ENCODE assay signal across 10 cellular contexts in genomic region chr19:10855879-10856522, GRCh38. TPM values are rescaled to one million over a fixed set of nuclear protein-coding genes. Genes with fewer than 3 reads are reported as not detected.
A peak's percentile ranks its signal among the peaks of the same experiment; 100 is the strongest.
DNase-seq lines count a peak whose midpoint lies in the region; FAIRE-seq and TF ChIP-seq lines count a peak whose summit lies in the region.
"Had no signal": no experiment of that assay in that cellular context is flagged by ENCODE, and none has a peak within 500 bp of the region (broad histone marks: within the 10 kb centered on the region; RNA-seq: fewer than 3 reads in every experiment).

No MANE protein-coding gene starts in this region.

- no peaks in the 10 kb centered on the region for H3K9me2 ChIP-seq in Loucy (replicated peaks; ENCODE audit: low read depth, low read length)

- H3K36me3 Mint-ChIP-seq in chondrocyte (ENCODE audit: low read depth): no peaks in the 10 kb centered on the region
- H3K36me3 Mint-ChIP-seq: CD4-positive, alpha-beta memory T cell; naive thymus-derived CD8-positive, alpha-beta T cell had no signal

- H3K27me3 Mint-ChIP-seq in chondrocyte (ENCODE audit: low read depth): no peaks in the 10 kb centered on the region
- H3K27me3 Mint-ChIP-seq: CD4-positive, alpha-beta memory T cell; naive thymus-derived CD8-positive, alpha-beta T cell had no signal

- H3K27ac Mint-ChIP-seq in chondrocyte (ENCODE audit: unreplicated experiment): no peak overlapping the region
- H3K27ac Mint-ChIP-seq: CD4-positive, alpha-beta memory T cell had no signal

- no peaks in the 10 kb centered on the region for H3F3A ChIP-seq in Loucy (ENCODE audit: low read depth)

- no peak overlapping the region for H3K4me3 Mint-ChIP-seq in chondrocyte (ENCODE audit: unreplicated experiment)
- H3K4me3 Mint-ChIP-seq: CD4-positive, alpha-beta memory T cell; naive thymus-derived CD8-positive, alpha-beta T cell had no signal

- H3K4me3 ChIP-seq in Loucy (ENCODE audit: low read length, poor library complexity, severe bottlenecking): no peak overlapping the region
- H3K4me3 ChIP-seq in parathyroid adenoma (ENCODE audit: low read depth, low read length): no peak overlapping the region

- no peak overlapping the region for H3K27ac ChIP-seq in parathyroid adenoma

- no peaks in the 10 kb centered on the region for H4K20me1 ChIP-seq in Loucy (ENCODE audit: insufficient read depth, low read length, poor library complexity, severe bottlenecking)

- no peaks in the 10 kb centered on the region for H3K36me3 ChIP-seq in Loucy (ENCODE audit: insufficient read depth, low read length)
- H3K36me3 ChIP-seq in parathyroid adenoma (ENCODE audit: control insufficient read depth, insufficient read depth, low read length): no peaks in the 10 kb centered on the region

- no peak for FAIRE-seq in GM19239 (lab: Jason Lieb, UNC)

- H3K4me1 ChIP-seq in Loucy (ENCODE audit: insufficient read depth, low read length, poor library complexity, severe bottlenecking) (no peaks in the 10 kb centered on the region), parathyroid adenoma (no peaks in the 10 kb centered on the region)

- DNase-seq in NCI-H748 (lab: John Stamatoyannopoulos, UW; ENCODE audit: unreplicated experiment) (peak; percentile 16), NCI-H748 treated with DMSO at 0.1 percent for 48 hours (lab: John Stamatoyannopoulos, UW) (no peak), chondrocyte (ENCODE audit: low spot score) (no peak), COLO829 (ENCODE audit: low spot score) (no peak), GM19239 (ENCODE audit: insufficient read length, low spot score) (no peak), C1 segment of cervical spinal cord (lab: John Stamatoyannopoulos, UW) (no peak)
- DNase-seq: CD4-positive, alpha-beta memory T cell; naive thymus-derived CD8-positive, alpha-beta T cell had no signal

- H3K4me1 Mint-ChIP-seq in chondrocyte (ENCODE audit: low read depth): peaks cover 4% of the 10 kb centered on the region

- H3K27me3 ChIP-seq in Loucy (ENCODE audit: insufficient read depth, low read length, poor library complexity, severe bottlenecking): no peaks in the 10 kb centered on the region
- H3K27me3 ChIP-seq in parathyroid adenoma (ENCODE audit: control insufficient read depth, insufficient read depth, low read length): no peaks in the 10 kb centered on the region

- no peaks in the 10 kb centered on the region for H3K9me3 Mint-ChIP-seq in chondrocyte (ENCODE audit: low read depth)
- H3K9me3 Mint-ChIP-seq: CD4-positive, alpha-beta memory T cell; naive thymus-derived CD8-positive, alpha-beta T cell had no signal

- H3K9ac ChIP-seq in Loucy (ENCODE audit: low read depth, low read length, poor library complexity, severe bottlenecking) (no peak overlapping the region), parathyroid adenoma (no peak overlapping the region)

- TF ChIP-seq CTCF in Loucy (conservative IDR thresholded peaks at IDR 0.05; ENCODE audit: low read length): peak; percentile 68
- TF ChIP-seq CTCF in chondrocyte (IDR thresholded peaks at IDR 0.05): peak; percentile 68
- TF ChIP-seq CTCF in parathyroid adenoma (IDR thresholded peaks at IDR 0.05): peak; percentile 32

- no peaks in the 10 kb centered on the region for H3K9me3 ChIP-seq in Loucy (ENCODE audit: insufficient read depth, low read depth, low read length)
- no peaks in the 10 kb centered on the region for H3K9me3 ChIP-seq in parathyroid adenoma (ENCODE audit: control insufficient read depth, low read length)

- H3K79me2 ChIP-seq in Loucy (ENCODE audit: insufficient read depth, low read length): no peaks in the 10 kb centered on the region
- no peaks in the 10 kb centered on the region for H3K79me2 ChIP-seq in parathyroid adenoma

- no peak overlapping the region for H3K4me2 ChIP-seq in Loucy (ENCODE audit: low read depth, low read length, poor library complexity, severe bottlenecking)
- no peak overlapping the region for H3K4me2 ChIP-seq in parathyroid adenoma (ENCODE audit: low read length)

- 0 out of 2 replicates have a peak overlapping the region, but pooled peaks have one; percentile 20 for H2AFZ ChIP-seq in Loucy (ENCODE audit: low read length)
- no peak overlapping the region for H2AFZ ChIP-seq in parathyroid adenoma

RNA-seq across cellular contexts. Expression of gene C19orf38, which starts 7.8 kb away (rescaled TPM):
- 0.30 to 0.34 TPM in 2 of 3 replicates, not detected in the other for total RNA-seq in chondrocyte

RNA-seq across cellular contexts. Expression of gene CARM1, which starts 15.4 kb away (rescaled TPM):
- 59.9 to 62.0 TPM (median 61.8 TPM) in 3 replicates for total RNA-seq in chondrocyte

RNA-seq across cellular contexts. Expression of gene TMED1, which starts 20.0 kb away (rescaled TPM):
- 29.1 to 33.7 TPM (median 31.5 TPM) in 3 replicates for total RNA-seq in chondrocyte
